In genomic region chr12:6285063-6285477, GRCh38 we compare ENCODE assay signal across 9 cellular contexts. TPM values are rescaled to one million over a fixed set of nuclear protein-coding genes. Genes with fewer than 3 reads are reported as not detected.
DNase-seq lines count a peak whose midpoint lies in the region; ATAC-seq, FAIRE-seq and TF ChIP-seq lines count a peak whose summit lies in the region.
"Had no signal": no experiment of that assay in that cellular context is flagged by ENCODE, and none has a peak within 500 bp of the region (broad histone marks: within the 10 kb centered on the region; RNA-seq: fewer than 3 reads in every experiment).

No MANE protein-coding gene starts in this region.

- peak; percentile 95 for TF ChIP-seq RAD21 in HepG2 (CRISPR knock-in tag; IDR thresholded peaks at IDR 0.05)

- TF ChIP-seq POLR2A in HepG2 (IDR thresholded peaks at IDR 0.05; ENCODE audit: insufficient read depth in 1 of 2, low read depth in 2 of 2, low read length in 2 of 2), result no peak

- no TSS peak for BruUV-seq in HepG2 (replicated peaks; lab: Mats Ljungman, UMichigan)

- in situ Hi-C loops in HAP-1 (cut with MboI; ENCODE audit: low sequenced_read_pairs), result no loop called here
- in situ Hi-C loops in HepG2 (cut with HindIII; ENCODE audit: extremely low pct_ligation_motif_present, low pct_unique_long_range_greater_than_20kb), result loop anchor here (10.0 kb wide), 1 partner anchor 300 kb away; no protein-coding TSS in a partner anchor

- no peaks in the 10 kb centered on the region for H3K4me1 ChIP-seq in HAP-1
- H3K4me1 ChIP-seq in HepG2 (ENCODE audit: insufficient read depth, low read length), result peaks cover 63% of the 10 kb centered on the region

- TF ChIP-seq CTCF in HepG2 (CRISPR knock-in tag; IDR thresholded peaks at IDR 0.05), result peak; percentile 92

- intact Hi-C loops in HepG2 (cut with micrococcal nuclease; ENCODE audit: unreplicated experiment), result loop anchor here (1.0 to 10.0 kb wide), 3 partner anchors 90 to 300 kb away; no protein-coding TSS in a partner anchor

- H3K4me2 ChIP-seq in HepG2 (ENCODE audit: low read depth, low read length), result peak overlapping the region; percentile 62

- H3K79me2 ChIP-seq in HepG2 (ENCODE audit: insufficient read depth, low read length), result no peaks in the 10 kb centered on the region

- 5% methylated on average over 8 of the region's 8 CpGs for WGBS in HepG2 (ENCODE audit: low lambda C conversion rate)

- H3K27me3 ChIP-seq in HAP-1 (ENCODE audit: low read depth) (no peaks in the 10 kb centered on the region), HepG2 (ENCODE audit: control insufficient read depth in 1 of 2, insufficient read depth in 2 of 2, low read length in 2 of 2) (no peaks in the 10 kb centered on the region)

- peak overlapping the region; percentile 66 for H2AFZ ChIP-seq in HepG2 (ENCODE audit: low read length)

- H3K9ac ChIP-seq in HepG2 (ENCODE audit: insufficient read depth, low read depth, low read length), result peak overlapping the region; percentile 68

- H3K36me3 ChIP-seq in HAP-1 (replicated peaks), result no peaks in the 10 kb centered on the region
- H3K36me3 ChIP-seq in HepG2 (replicated peaks in 1 of 2; ENCODE audit: control insufficient read depth in 1 of 2, insufficient read depth in 2 of 2, low read length in 2 of 2), result no peaks in the 10 kb centered on the region

- DNase-seq in COLO668 (lab: John Stamatoyannopoulos, UW; ENCODE audit: unreplicated experiment) (peak; percentile 43), HAP-1 (ENCODE audit: low spot score in 2 of 2) (peak; percentile 76 to 81), NCI-H2196 treated with DMSO at 0.1 percent for 48 hours (lab: John Stamatoyannopoulos, UW; ENCODE audit: unreplicated experiment) (peak; percentile 33), cerebellum (ENCODE audit: low spot score) (peak; percentile 58), HepG2 (ENCODE audit: low spot score) (peak; percentile 70)
- DNase-seq in activated CD4-positive, alpha-beta T cell treated with anti-CD3 and anti-CD28 coated beads for 1 hour, result peak; percentile 32
- peak; percentile 31 to 43 (median 37) for DNase-seq in stimulated activated CD4-positive, alpha-beta T cell treated with anti-CD3 and anti-CD28 coated beads, TNF-alpha, amount 100 ng/mL, for 24 hours (ENCODE audit: low read depth in 3 of 3)

- no peak for TF ChIP-seq EP300 in HepG2 (IDR thresholded peaks at IDR 0.05; ENCODE audit: low read depth in 2 of 2, low read length in 2 of 2)
- no peak for TF ChIP-seq EP300 in HepG2 (CRISPR knock-in tag; IDR thresholded peaks at IDR 0.05; ENCODE audit: borderline replicate concordance)

- H3K9me3 ChIP-seq in HAP-1, result no peaks in the 10 kb centered on the region
- H3K9me3 ChIP-seq in HepG2 (ENCODE audit: low read length), result no peaks in the 10 kb centered on the region

- ATAC-seq in HepG2 (peak; percentile 78), GM18868 (IDR thresholded peaks at IDR 0.05; ENCODE audit: unreplicated experiment) (no peak)

- CTCF ChIA-PET in HepG2 (lab: Yijun Ruan, JAX; ENCODE audit: low intra/inter-chr PET ratio, low total read pairs), result interaction anchor here (0.7 to 3.0 kb wide), 10 partner anchors 62 to 297 kb away, joined by 3 to 49 read pairs (median 5); no protein-coding TSS in a partner anchor

- no peak overlapping the region for H3K27ac ChIP-seq in HepG2 (ENCODE audit: extremely low read length, insufficient read depth, low read length)

- peak; percentile 87 for FAIRE-seq in HepG2 (lab: Jason Lieb, UNC)

- POLR2A ChIA-PET in HepG2 (lab: Yijun Ruan, JAX), result interaction anchor here (0.8 to 2.1 kb wide), 9 partner anchors 9 to 227 kb away, joined by 3 to 19 read pairs (median 3); partner anchors contain the start of genes PLEKHG6 and SCNN1A

- no peaks in the 10 kb centered on the region for H4K20me1 ChIP-seq in HepG2 (ENCODE audit: insufficient read depth, low read length)

- H3K4me3 ChIP-seq in HAP-1 (no peak overlapping the region), HepG2 (replicated peaks in 1 of 3; ENCODE audit: insufficient read depth in 1 of 3, low read depth in 2 of 3, low read length in 3 of 3) (no peak overlapping the region)

TF ChIP-seq in HepG2, 621 proteins besides CTCF, POLR2A, EP300 and RAD21 (continues in another document):
- no peak for TF ChIP-seq RORA (CRISPR knock-in tag; IDR thresholded peaks at IDR 0.05)
- TF ChIP-seq AKAP8 (CRISPR knock-in tag; IDR thresholded peaks at IDR 0.05), result no peak
- TF ChIP-seq IKZF5 (CRISPR knock-in tag; IDR thresholded peaks at IDR 0.05), result 0 out of 2 replicates have a peak, but pooled peaks have one; percentile 39
- TF ChIP-seq ZNF674 (CRISPR knock-in tag; IDR thresholded peaks at IDR 0.05; ENCODE audit: low read depth), result no peak
- TF ChIP-seq NFIC (IDR thresholded peaks at IDR 0.05; ENCODE audit: low read length), result no peak
- no peak for TF ChIP-seq NR1H2 (CRISPR knock-in tag; IDR thresholded peaks at IDR 0.05; ENCODE audit: borderline replicate concordance, low read depth)
- TF ChIP-seq RNF2 (conservative IDR thresholded peaks at IDR 0.05; ENCODE audit: low read depth), result no peak
- no peak for TF ChIP-seq KDM5B (CRISPR knock-in tag; IDR thresholded peaks at IDR 0.05; ENCODE audit: borderline replicate concordance)
- TF ChIP-seq STAG1 (CRISPR knock-in tag; IDR thresholded peaks at IDR 0.05), result peak; percentile 97

RNA-seq across cellular contexts. Expression of gene PLEKHG6, which starts 25.4 kb away (rescaled TPM):
- total RNA-seq in cerebellum, result 0.64 TPM
- total RNA-seq in HepG2 (2016; rRNA removed; fragmentation: Illumina TruSeq; extraction: Trizol), result 13.1 and 18.9 TPM in 2 replicates
- total RNA-seq in HepG2 (2016; cell fraction: cytosol; rRNA removed; fragmentation: Illumina TruSeq; extraction: Trizol; ENCODE audit: low read depth), result 11.1 and 14.7 TPM in 2 replicates
- total RNA-seq in HepG2 (2016; cell fraction: insoluble cytoplasmic fraction; rRNA removed; fragmentation: Illumina TruSeq; extraction: Trizol), result 15.0 and 16.9 TPM in 2 replicates
- total RNA-seq in HepG2 (2016; cell fraction: membrane; rRNA removed; fragmentation: Illumina TruSeq; extraction: Trizol), result 23.7 TPM in 2 replicates
- 15.6 and 19.7 TPM in 2 replicates for total RNA-seq in HepG2 (2016; cell fraction: nucleus; rRNA removed; fragmentation: Illumina TruSeq; extraction: Trizol)
- 17.0 and 26.8 TPM in 2 replicates for polyA plus RNA-seq in HepG2 (2011; rRNA removed)
- 12.8 and 29.8 TPM in 2 replicates for polyA plus RNA-seq in HepG2 (2011; cell fraction: cytosol; rRNA removed)
- polyA plus RNA-seq in HepG2 (2011; cell fraction: nucleus; rRNA removed), result 20.1 and 50.9 TPM in 2 replicates
- polyA plus RNA-seq in HepG2 (2012), result 16.4 and 22.2 TPM in 2 replicates
- 16.0 and 16.1 TPM in 2 replicates for polyA plus RNA-seq in HepG2 (2016; cell fraction: cytosol; fragmentation: Illumina TruSeq; extraction: Trizol; ENCODE audit: low read depth)
- 15.2 and 21.6 TPM in 2 replicates for polyA plus RNA-seq in HepG2 (2016; cell fraction: insoluble cytoplasmic fraction; fragmentation: Illumina TruSeq; extraction: Trizol; ENCODE audit: low read depth)
- polyA plus RNA-seq in HepG2 (2016; cell fraction: membrane; fragmentation: Illumina TruSeq; extraction: Trizol; ENCODE audit: low read depth), result 20.3 and 26.3 TPM in 2 replicates
- polyA plus RNA-seq in HepG2 (2016; cell fraction: nucleus; fragmentation: Illumina TruSeq; extraction: Trizol; ENCODE audit: insufficient read depth, low read depth), result 28.0 and 30.9 TPM in 2 replicates
- polyA minus RNA-seq in HepG2 (2011; rRNA and poly(A)+ RNA removed; ENCODE audit: low replicate concordance), result 0.70 and 23.3 TPM in 2 replicates
- polyA minus RNA-seq in HepG2 (2011; cell fraction: cytosol; rRNA and poly(A)+ RNA removed), result 8.8 and 12.8 TPM in 2 replicates
- 13.3 and 16.5 TPM in 2 replicates for polyA minus RNA-seq in HepG2 (2011; cell fraction: nucleus; rRNA and poly(A)+ RNA removed)
- polyA plus RNA-seq: IgD-negative memory B cell had no signal

RNA-seq across cellular contexts. Expression of gene TNFRSF1A, which starts 56.8 kb away (rescaled TPM):
- 11.1 TPM for total RNA-seq in cerebellum
- total RNA-seq in HepG2 (2016; rRNA removed; fragmentation: Illumina TruSeq; extraction: Trizol), result 21.9 and 41.5 TPM in 2 replicates
- 16.3 and 18.0 TPM in 2 replicates for total RNA-seq in HepG2 (2016; cell fraction: cytosol; rRNA removed; fragmentation: Illumina TruSeq; extraction: Trizol; ENCODE audit: low read depth)
- total RNA-seq in HepG2 (2016; cell fraction: insoluble cytoplasmic fraction; rRNA removed; fragmentation: Illumina TruSeq; extraction: Trizol), result 28.8 and 36.5 TPM in 2 replicates
- 19.8 and 22.3 TPM in 2 replicates for total RNA-seq in HepG2 (2016; cell fraction: membrane; rRNA removed; fragmentation: Illumina TruSeq; extraction: Trizol)
- total RNA-seq in HepG2 (2016; cell fraction: nucleus; rRNA removed; fragmentation: Illumina TruSeq; extraction: Trizol), result 36.8 and 40.7 TPM in 2 replicates
- polyA plus RNA-seq in HepG2 (2011; rRNA removed), result 41.4 and 61.2 TPM in 2 replicates
- 53.0 and 53.4 TPM in 2 replicates for polyA plus RNA-seq in HepG2 (2011; cell fraction: cytosol; rRNA removed)
- polyA plus RNA-seq in HepG2 (2011; cell fraction: nucleus; rRNA removed), result 67.2 and 67.4 TPM in 2 replicates
- 40.9 and 56.2 TPM in 2 replicates for polyA plus RNA-seq in HepG2 (2012)
- polyA plus RNA-seq in HepG2 (2016; cell fraction: cytosol; fragmentation: Illumina TruSeq; extraction: Trizol; ENCODE audit: low read depth), result 5.2 and 6.8 TPM in 2 replicates
- 31.8 and 38.4 TPM in 2 replicates for polyA plus RNA-seq in HepG2 (2016; cell fraction: insoluble cytoplasmic fraction; fragmentation: Illumina TruSeq; extraction: Trizol; ENCODE audit: low read depth)
- polyA plus RNA-seq in HepG2 (2016; cell fraction: membrane; fragmentation: Illumina TruSeq; extraction: Trizol; ENCODE audit: low read depth), result 14.3 and 15.5 TPM in 2 replicates
- 75.7 and 99.5 TPM in 2 replicates for polyA plus RNA-seq in HepG2 (2016; cell fraction: nucleus; fragmentation: Illumina TruSeq; extraction: Trizol; ENCODE audit: insufficient read depth, low read depth)
- 88.8 and 131 TPM in 2 replicates for polyA minus RNA-seq in HepG2 (2011; rRNA and poly(A)+ RNA removed; ENCODE audit: low replicate concordance)
- polyA minus RNA-seq in HepG2 (2011; cell fraction: cytosol; rRNA and poly(A)+ RNA removed), result 52.9 and 68.3 TPM in 2 replicates
- polyA minus RNA-seq in HepG2 (2011; cell fraction: nucleus; rRNA and poly(A)+ RNA removed), result 54.3 and 80.4 TPM in 2 replicates
